ENCODE assay signal across 2 cellular contexts in the genomic region with DNA sequence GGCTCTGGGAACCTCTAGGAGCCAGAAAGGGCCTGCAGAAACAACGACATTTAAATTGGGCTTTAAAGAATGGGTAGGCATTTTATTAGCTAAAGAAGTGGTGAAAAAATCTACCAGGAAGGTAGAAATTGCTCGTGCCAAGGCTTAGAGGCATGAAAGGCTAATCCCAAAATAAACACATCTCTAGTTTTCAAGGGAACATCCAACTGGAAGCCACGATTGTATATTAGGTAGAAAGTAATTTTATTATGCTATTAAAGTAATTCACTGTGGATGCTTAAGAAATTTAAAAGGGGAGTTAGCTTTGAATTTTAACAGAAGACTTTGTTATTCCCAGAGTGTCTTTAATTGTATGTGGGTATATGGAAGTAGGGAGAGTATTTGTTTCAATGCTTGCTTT.
TF ChIP-seq lines count a peak whose summit lies in the region.

No MANE protein-coding gene starts in this region.

TF ChIP-seq in HEK293, 187 proteins besides CTCF, POLR2A, EP300 and RAD21 (continued from another document):
- TF ChIP-seq, protein P1, sequence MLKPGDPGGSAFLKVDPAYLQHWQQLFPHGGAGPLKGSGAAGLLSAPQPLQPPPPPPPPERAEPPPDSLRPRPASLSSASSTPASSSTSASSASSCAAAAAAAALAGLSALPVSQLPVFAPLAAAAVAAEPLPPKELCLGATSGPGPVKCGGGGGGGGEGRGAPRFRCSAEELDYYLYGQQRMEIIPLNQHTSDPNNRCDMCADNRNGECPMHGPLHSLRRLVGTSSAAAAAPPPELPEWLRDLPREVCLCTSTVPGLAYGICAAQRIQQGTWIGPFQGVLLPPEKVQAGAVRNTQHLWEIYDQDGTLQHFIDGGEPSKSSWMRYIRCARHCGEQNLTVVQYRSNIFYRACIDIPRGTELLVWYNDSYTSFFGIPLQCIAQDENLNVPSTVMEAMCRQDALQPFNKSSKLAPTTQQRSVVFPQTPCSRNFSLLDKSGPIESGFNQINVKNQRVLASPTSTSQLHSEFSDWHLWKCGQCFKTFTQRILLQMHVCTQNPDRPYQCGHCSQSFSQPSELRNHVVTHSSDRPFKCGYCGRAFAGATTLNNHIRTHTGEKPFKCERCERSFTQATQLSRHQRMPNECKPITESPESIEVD (tag by site-specific recombination; IDR thresholded peaks at IDR 0.05): peak; percentile 69
- TF ChIP-seq ZNF335 (tag by site-specific recombination; conservative IDR thresholded peaks at IDR 0.05) (no peak), ZSCAN16 (tag by site-specific recombination; IDR thresholded peaks at IDR 0.05) (no peak), ZNF621 (tag by site-specific recombination; IDR thresholded peaks at IDR 0.05) (no peak), ZBTB48 (tag by site-specific recombination; IDR thresholded peaks at IDR 0.05) (no peak), ZNF596 (tag by site-specific recombination; IDR thresholded peaks at IDR 0.05) (no peak), ZNF785 (tag by site-specific recombination; IDR thresholded peaks at IDR 0.05) (no peak), FEZF1 (tag by site-specific recombination; IDR thresholded peaks at IDR 0.05) (0 out of 2 replicates have a peak, but pooled peaks have one; percentile 23), ZNF654 (tag by site-specific recombination; IDR thresholded peaks at IDR 0.05; ENCODE audit: low read depth) (no peak)
- TF ChIP-seq, protein P2, sequence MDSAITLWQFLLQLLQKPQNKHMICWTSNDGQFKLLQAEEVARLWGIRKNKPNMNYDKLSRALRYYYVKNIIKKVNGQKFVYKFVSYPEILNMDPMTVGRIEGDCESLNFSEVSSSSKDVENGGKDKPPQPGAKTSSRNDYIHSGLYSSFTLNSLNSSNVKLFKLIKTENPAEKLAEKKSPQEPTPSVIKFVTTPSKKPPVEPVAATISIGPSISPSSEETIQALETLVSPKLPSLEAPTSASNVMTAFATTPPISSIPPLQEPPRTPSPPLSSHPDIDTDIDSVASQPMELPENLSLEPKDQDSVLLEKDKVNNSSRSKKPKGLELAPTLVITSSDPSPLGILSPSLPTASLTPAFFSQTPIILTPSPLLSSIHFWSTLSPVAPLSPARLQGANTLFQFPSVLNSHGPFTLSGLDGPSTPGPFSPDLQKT (IDR thresholded peaks at IDR 0.05; ENCODE audit: borderline replicate concordance, low read depth, low read length): no peak
TF ChIP-seq in HEK293: peak in this region for 2.

TF ChIP-seq in HepG2, 621 proteins besides CTCF, POLR2A, EP300 and RAD21 (continued from another document):
- TF ChIP-seq, protein P3, sequence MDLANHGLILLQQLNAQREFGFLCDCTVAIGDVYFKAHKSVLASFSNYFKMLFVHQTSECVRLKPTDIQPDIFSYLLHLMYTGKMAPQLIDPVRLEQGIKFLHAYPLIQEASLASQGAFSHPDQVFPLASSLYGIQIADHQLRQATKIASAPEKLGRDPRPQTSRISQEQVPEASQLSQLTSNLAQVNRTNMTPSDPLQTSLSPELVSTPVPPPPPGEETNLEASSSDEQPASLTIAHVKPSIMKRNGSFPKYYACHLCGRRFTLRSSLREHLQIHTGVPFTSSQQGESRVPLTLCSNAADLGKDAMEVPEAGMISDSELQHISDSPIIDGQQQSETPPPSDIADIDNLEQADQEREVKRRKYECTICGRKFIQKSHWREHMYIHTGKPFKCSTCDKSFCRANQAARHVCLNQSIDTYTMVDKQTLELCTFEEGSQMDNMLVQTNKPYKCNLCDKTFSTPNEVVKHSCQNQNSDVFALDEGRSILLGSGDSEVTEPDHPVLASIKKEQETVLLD (CRISPR knock-in tag; IDR thresholded peaks at IDR 0.05; ENCODE audit: low read depth): no peak
- no peak for TF ChIP-seq DNMT1 (CRISPR knock-in tag; IDR thresholded peaks at IDR 0.05)
- TF ChIP-seq, protein P4, sequence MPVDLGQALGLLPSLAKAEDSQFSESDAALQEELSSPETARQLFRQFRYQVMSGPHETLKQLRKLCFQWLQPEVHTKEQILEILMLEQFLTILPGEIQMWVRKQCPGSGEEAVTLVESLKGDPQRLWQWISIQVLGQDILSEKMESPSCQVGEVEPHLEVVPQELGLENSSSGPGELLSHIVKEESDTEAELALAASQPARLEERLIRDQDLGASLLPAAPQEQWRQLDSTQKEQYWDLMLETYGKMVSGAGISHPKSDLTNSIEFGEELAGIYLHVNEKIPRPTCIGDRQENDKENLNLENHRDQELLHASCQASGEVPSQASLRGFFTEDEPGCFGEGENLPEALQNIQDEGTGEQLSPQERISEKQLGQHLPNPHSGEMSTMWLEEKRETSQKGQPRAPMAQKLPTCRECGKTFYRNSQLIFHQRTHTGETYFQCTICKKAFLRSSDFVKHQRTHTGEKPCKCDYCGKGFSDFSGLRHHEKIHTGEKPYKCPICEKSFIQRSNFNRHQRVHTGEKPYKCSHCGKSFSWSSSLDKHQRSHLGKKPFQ (CRISPR knock-in tag; IDR thresholded peaks at IDR 0.05; ENCODE audit: insufficient replicate concordance): no peak
- TF ChIP-seq ZSCAN21 (CRISPR knock-in tag; IDR thresholded peaks at IDR 0.05; ENCODE audit: borderline replicate concordance): no peak
- TF ChIP-seq, protein P5, sequence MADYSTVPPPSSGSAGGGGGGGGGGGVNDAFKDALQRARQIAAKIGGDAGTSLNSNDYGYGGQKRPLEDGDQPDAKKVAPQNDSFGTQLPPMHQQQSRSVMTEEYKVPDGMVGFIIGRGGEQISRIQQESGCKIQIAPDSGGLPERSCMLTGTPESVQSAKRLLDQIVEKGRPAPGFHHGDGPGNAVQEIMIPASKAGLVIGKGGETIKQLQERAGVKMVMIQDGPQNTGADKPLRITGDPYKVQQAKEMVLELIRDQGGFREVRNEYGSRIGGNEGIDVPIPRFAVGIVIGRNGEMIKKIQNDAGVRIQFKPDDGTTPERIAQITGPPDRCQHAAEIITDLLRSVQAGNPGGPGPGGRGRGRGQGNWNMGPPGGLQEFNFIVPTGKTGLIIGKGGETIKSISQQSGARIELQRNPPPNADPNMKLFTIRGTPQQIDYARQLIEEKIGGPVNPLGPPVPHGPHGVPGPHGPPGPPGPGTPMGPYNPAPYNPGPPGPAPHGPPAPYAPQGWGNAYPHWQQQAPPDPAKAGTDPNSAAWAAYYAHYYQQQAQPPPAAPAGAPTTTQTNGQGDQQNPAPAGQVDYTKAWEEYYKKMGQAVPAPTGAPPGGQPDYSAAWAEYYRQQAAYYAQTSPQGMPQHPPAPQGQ (CRISPR knock-in tag; IDR thresholded peaks at IDR 0.05; ENCODE audit: borderline replicate concordance): no peak
- TF ChIP-seq, protein P6, sequence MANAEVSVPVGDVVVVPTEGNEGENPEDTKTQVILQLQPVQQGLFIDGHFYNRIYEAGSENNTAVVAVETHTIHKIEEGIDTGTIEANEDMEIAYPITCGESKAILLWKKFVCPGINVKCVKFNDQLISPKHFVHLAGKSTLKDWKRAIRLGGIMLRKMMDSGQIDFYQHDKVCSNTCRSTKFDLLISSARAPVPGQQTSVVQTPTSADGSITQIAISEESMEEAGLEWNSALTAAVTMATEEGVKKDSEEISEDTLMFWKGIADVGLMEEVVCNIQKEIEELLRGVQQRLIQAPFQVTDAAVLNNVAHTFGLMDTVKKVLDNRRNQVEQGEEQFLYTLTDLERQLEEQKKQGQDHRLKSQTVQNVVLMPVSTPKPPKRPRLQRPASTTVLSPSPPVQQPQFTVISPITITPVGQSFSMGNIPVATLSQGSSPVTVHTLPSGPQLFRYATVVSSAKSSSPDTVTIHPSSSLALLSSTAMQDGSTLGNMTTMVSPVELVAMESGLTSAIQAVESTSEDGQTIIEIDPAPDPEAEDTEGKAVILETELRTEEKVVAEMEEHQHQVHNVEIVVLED (CRISPR knock-in tag; IDR thresholded peaks at IDR 0.05; ENCODE audit: borderline replicate concordance): no peak
- no peak for TF ChIP-seq RFXAP (CRISPR knock-in tag; IDR thresholded peaks at IDR 0.05; ENCODE audit: borderline replicate concordance)
- TF ChIP-seq TOE1 (CRISPR knock-in tag; IDR thresholded peaks at IDR 0.05): no peak
- TF ChIP-seq, protein P7, sequence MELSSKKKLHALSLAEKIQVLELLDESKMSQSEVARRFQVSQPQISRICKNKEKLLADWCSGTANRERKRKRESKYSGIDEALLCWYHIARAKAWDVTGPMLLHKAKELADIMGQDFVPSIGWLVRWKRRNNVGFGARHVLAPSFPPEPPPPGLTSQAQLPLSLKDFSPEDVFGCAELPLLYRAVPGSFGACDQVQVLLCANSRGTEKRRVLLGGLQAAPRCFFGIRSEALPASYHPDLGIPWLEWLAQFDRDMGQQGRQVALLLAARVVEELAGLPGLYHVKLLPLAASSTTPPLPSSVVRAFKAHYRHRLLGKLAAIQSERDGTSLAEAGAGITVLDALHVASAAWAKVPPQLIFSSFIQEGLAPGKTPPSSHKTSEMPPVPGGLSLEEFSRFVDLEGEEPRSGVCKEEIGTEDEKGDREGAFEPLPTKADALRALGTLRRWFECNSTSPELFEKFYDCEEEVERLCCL (CRISPR knock-in tag; IDR thresholded peaks at IDR 0.05; ENCODE audit: borderline replicate concordance): no peak
- TF ChIP-seq ZFP36L2 (CRISPR knock-in tag; IDR thresholded peaks at IDR 0.05): no peak
- no peak for TF ChIP-seq ZNF335 (CRISPR knock-in tag; IDR thresholded peaks at IDR 0.05)
- no peak for TF ChIP-seq GLI4 (CRISPR knock-in tag; IDR thresholded peaks at IDR 0.05; ENCODE audit: borderline replicate concordance)
- no peak for TF ChIP-seq ZZZ3 (CRISPR knock-in tag; IDR thresholded peaks at IDR 0.05; ENCODE audit: borderline replicate concordance)
- TF ChIP-seq ZNF891 (CRISPR knock-in tag; IDR thresholded peaks at IDR 0.05): no peak
- TF ChIP-seq, protein P8, sequence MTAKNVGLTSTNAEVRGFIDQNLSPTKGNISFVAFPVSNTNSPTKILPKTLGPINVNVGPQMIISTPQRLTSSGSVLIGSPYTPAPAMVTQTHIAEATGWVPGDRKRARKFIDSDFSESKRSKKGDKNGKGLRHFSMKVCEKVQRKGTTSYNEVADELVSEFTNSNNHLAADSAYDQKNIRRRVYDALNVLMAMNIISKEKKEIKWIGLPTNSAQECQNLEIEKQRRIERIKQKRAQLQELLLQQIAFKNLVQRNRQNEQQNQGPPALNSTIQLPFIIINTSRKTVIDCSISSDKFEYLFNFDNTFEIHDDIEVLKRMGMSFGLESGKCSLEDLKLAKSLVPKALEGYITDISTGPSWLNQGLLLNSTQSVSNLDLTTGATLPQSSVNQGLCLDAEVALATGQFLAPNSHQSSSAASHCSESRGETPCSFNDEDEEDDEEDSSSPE (CRISPR knock-in tag; IDR thresholded peaks at IDR 0.05): no peak
